Comparison of ENCODE assay signal across 37 cellular contexts in genomic region chr16:56645311-56645710, GRCh38. TPM values are rescaled to one million over a fixed set of nuclear protein-coding genes. Genes with fewer than 3 reads are reported as not detected.
"Had no signal": no experiment of that assay in that cellular context is flagged by ENCODE, and none has a peak within 500 bp of the region (broad histone marks: within the 10 kb centered on the region; RNA-seq: fewer than 3 reads in every experiment).

No MANE protein-coding gene starts in this region.

- H3K27me3 ChIP-seq: adrenal gland, body of pancreas had no signal

- H3K4me3 ChIP-seq: adrenal gland, body of pancreas had no signal

- H3K27ac ChIP-seq: adrenal gland, body of pancreas, brain microvascular endothelial cell, VCaP had no signal

- DNase-seq: activated B cell treated with CpG ODN at 0.5 μM for 24 hours; activated CD4-positive, alpha-beta memory T cell treated with anti-CD3 and anti-CD28 coated beads for 36 hours; activated CD4-positive, alpha-beta T cell treated with anti-CD3 and anti-CD28 coated beads for 4 hours; activated CD4-positive, alpha-beta T cell treated with anti-CD3 and anti-CD28 coated beads, Interleukin-2, amount 10 ng/mL, durations not matched to agents 24 days and 14 days; activated CD4-positive, alpha-beta T cell treated with anti-CD3 and anti-CD28 coated beads, Interleukin-2, amount 50 U/mL, for 1 hour; activated CD4-positive, alpha-beta T cell treated with anti-CD3 and anti-CD28 coated beads, Interleukin-2, amount 50 U/mL, for 4 hours; activated CD4-positive, CD25-positive, alpha-beta regulatory T cell treated with anti-CD3 and anti-CD28 coated beads, Interleukin-2, amount 50 U/mL, for 72 hours; activated CD8-positive, alpha-beta memory T cell treated with anti-CD3 and anti-CD28 coated beads, Interleukin-2, amount 50 U/mL, for 4 hours; activated CD8-positive, alpha-beta T cell treated with anti-CD3 and anti-CD28 coated beads for 36 hours; activated effector memory CD4-positive, alpha-beta T cell treated with anti-CD3 and anti-CD28 coated beads, Interleukin-2, amount 50 U/mL, for 16 hours; activated gamma-delta T cell treated with Interleukin-2 at 50 U/mL for 16 hours; activated naive CD4-positive, alpha-beta T cell; activated naive CD4-positive, alpha-beta T cell treated with anti-CD3 and anti-CD28 coated beads for 36 hours; activated naive CD4-positive, alpha-beta T cell treated with anti-CD3 and anti-CD28 coated beads, Interleukin-2, amount 50 U/mL, for 16 hours; activated naive CD8-positive, alpha-beta T cell treated with anti-CD3 and anti-CD28 coated beads for 36 hours; activated T-cell treated with anti-CD3 and anti-CD28 coated beads for 4 hours; activated T-cell treated with anti-CD3 and anti-CD28 coated beads, Interleukin-2, amount 50 U/mL, for 1 hour; activated T-cell treated with anti-CD3 and anti-CD28 coated beads, Interleukin-2, amount 50 U/mL, for 4 hours; activated T-cell treated with anti-CD3 and anti-CD28 coated beads, Interleukin-2, amount 50 U/mL, for 72 hours; adrenal gland; amniotic stem cell; aorta; body of pancreas; brain microvascular endothelial cell; caudate nucleus; cerebellar nuclear complex; T-helper 1 cell; T-helper 2 cell; T-helper 9 cell had no signal

- FAIRE-seq: astrocyte, TTC549 had no signal

- H3K36me3 ChIP-seq: adrenal gland, brain microvascular endothelial cell had no signal

- H3K9me3 ChIP-seq: adrenal gland, body of pancreas had no signal

RNA-seq across cellular contexts. Expression of gene MT1B, which starts 6.4 kb away (rescaled TPM):
- total RNA-seq: activated B cell treated with CpG ODN at 0.5 μM for 24 hours; activated CD4-positive, alpha-beta memory T cell treated with anti-CD3 and anti-CD28 coated beads for 36 hours; activated CD4-positive, alpha-beta T cell treated with anti-CD3 and anti-CD28 coated beads, Interleukin-2, amount 10 ng/mL, durations not matched to agents 24 days and 14 days; activated CD8-positive, alpha-beta memory T cell treated with anti-CD3 and anti-CD28 coated beads for 36 hours; activated CD8-positive, alpha-beta T cell treated with anti-CD3 and anti-CD28 coated beads for 36 hours; activated naive CD4-positive, alpha-beta T cell treated with anti-CD3 and anti-CD28 coated beads for 36 hours; activated naive CD4-positive, alpha-beta T cell treated with anti-CD3 and anti-CD28 coated beads, Interleukin-2, amount 50 U/mL, for 72 hours; activated naive CD8-positive, alpha-beta T cell treated with anti-CD3 and anti-CD28 coated beads for 36 hours; activated T-cell treated with anti-CD3 and anti-CD28 coated beads, Interleukin-2, amount 50 U/mL, for 4 hours; activated T-cell treated with anti-CD3 and anti-CD28 coated beads, Interleukin-2, amount 50 U/mL, for 72 hours; activated T-helper 1 cell treated with anti-CD3 and anti-CD28 coated beads, Interleukin-12 subunit alpha, Interleukin-12 subunit beta, Interleukin-2, Interleukin-4 antibody, amounts not matched to agents 30 ng/mL and 10 ng/mL and 1 ng/mL, durations not matched to agents 14 hours and 24 hours and 36 hours; activated T-helper 17 cell treated with anti-CD3 and anti-CD28 coated beads, Interleukin-2, amount 50 U/mL, for 72 hours; adrenal gland; aorta; astrocyte; body of pancreas; chondrocyte had no signal
- polyA plus RNA-seq: adrenal gland, aorta had no signal

RNA-seq across cellular contexts. Expression of gene MT1A, which starts 6.8 kb away (rescaled TPM):
- total RNA-seq: activated B cell treated with CpG ODN at 0.5 μM for 24 hours; activated CD8-positive, alpha-beta T cell treated with anti-CD3 and anti-CD28 coated beads for 36 hours; activated naive CD4-positive, alpha-beta T cell treated with anti-CD3 and anti-CD28 coated beads for 36 hours; activated naive CD8-positive, alpha-beta T cell treated with anti-CD3 and anti-CD28 coated beads for 36 hours; activated T-cell treated with anti-CD3 and anti-CD28 coated beads, Interleukin-2, amount 50 U/mL, for 4 hours; astrocyte; chondrocyte had no signal

RNA-seq across cellular contexts. Expression of gene MT1F, which starts 12.4 kb away (rescaled TPM):
- total RNA-seq: astrocyte had no signal

RNA-seq across cellular contexts. Expression of gene MT1M, which starts 12.9 kb away (rescaled TPM):
- total RNA-seq: activated B cell treated with CpG ODN at 0.5 μM for 24 hours; activated CD4-positive, alpha-beta memory T cell treated with anti-CD3 and anti-CD28 coated beads for 36 hours; activated CD4-positive, alpha-beta T cell treated with anti-CD3 and anti-CD28 coated beads, Interleukin-2, amount 10 ng/mL, durations not matched to agents 24 days and 14 days; activated CD8-positive, alpha-beta memory T cell treated with anti-CD3 and anti-CD28 coated beads for 36 hours; activated CD8-positive, alpha-beta T cell treated with anti-CD3 and anti-CD28 coated beads for 36 hours; activated naive CD4-positive, alpha-beta T cell treated with anti-CD3 and anti-CD28 coated beads for 36 hours; activated naive CD4-positive, alpha-beta T cell treated with anti-CD3 and anti-CD28 coated beads, Interleukin-2, amount 50 U/mL, for 72 hours; activated naive CD8-positive, alpha-beta T cell treated with anti-CD3 and anti-CD28 coated beads for 36 hours; activated T-helper 1 cell treated with anti-CD3 and anti-CD28 coated beads, Interleukin-12 subunit alpha, Interleukin-12 subunit beta, Interleukin-2, Interleukin-4 antibody, amounts not matched to agents 30 ng/mL and 10 ng/mL and 1 ng/mL, durations not matched to agents 14 hours and 24 hours and 36 hours; activated T-helper 17 cell treated with anti-CD3 and anti-CD28 coated beads, Interleukin-2, amount 50 U/mL, for 72 hours; astrocyte had no signal
